15 cellular contexts compared by ENCODE assay signal in genomic region chr6:131740161-131740560, GRCh38. TPM values are rescaled to one million over a fixed set of nuclear protein-coding genes. Genes with fewer than 3 reads are reported as not detected.
"Had no signal": no experiment of that assay in that cellular context is flagged by ENCODE, and none has a peak within 500 bp of the region (broad histone marks: within the 10 kb centered on the region; RNA-seq: fewer than 3 reads in every experiment).

No MANE protein-coding gene starts in this region.

- H3K9me3 ChIP-seq: body of pancreas had no signal

- H3K4me3 ChIP-seq: body of pancreas had no signal

- H3K27me3 ChIP-seq: body of pancreas had no signal

- ATAC-seq: body of pancreas; effector memory CD8-positive, alpha-beta T cell; naive thymus-derived CD4-positive, alpha-beta T cell; right cardiac atrium had no signal

- DNase-seq: activated CD4-positive, alpha-beta T cell treated with anti-CD3 and anti-CD28 coated beads for 48 hours; activated naive CD4-positive, alpha-beta T cell treated with anti-CD3 and anti-CD28 coated beads, Interleukin-2, amount 10 ng/mL, durations not matched to agents 7 days and 5 days; body of pancreas; cortex of kidney; effector memory CD8-positive, alpha-beta T cell; naive thymus-derived CD4-positive, alpha-beta T cell; posterior cingulate gyrus; right cardiac atrium; stimulated activated CD4-positive, alpha-beta T cell treated with anti-CD3 and anti-CD28 coated beads, Interleukin-2, amount 100 ng/mL, for 24 hours; stimulated activated naive CD4-positive, alpha-beta T cell; trophoblast cell; WERI-Rb-1 had no signal

- H3K4me1 ChIP-seq: body of pancreas had no signal

- H3K27ac ChIP-seq: body of pancreas, epithelial cell of prostate, WERI-Rb-1 had no signal

- H3K36me3 ChIP-seq: WERI-Rb-1 had no signal

RNA-seq across cellular contexts. Expression of gene CTAGE9, which starts 29.3 kb away (rescaled TPM):
- total RNA-seq: lung microvascular endothelial cell; naive thymus-derived CD4-positive, alpha-beta T cell; right cardiac atrium had no signal
- polyA plus RNA-seq: naive thymus-derived CD4-positive, alpha-beta T cell; right cardiac atrium had no signal

RNA-seq across cellular contexts. Expression of gene OR2A4, which starts 39.0 kb away (rescaled TPM):
- total RNA-seq: body of pancreas; lung microvascular endothelial cell; naive thymus-derived CD4-positive, alpha-beta T cell; right cardiac atrium had no signal
- polyA plus RNA-seq: adipose tissue; naive thymus-derived CD4-positive, alpha-beta T cell; right cardiac atrium had no signal
